In genomic region chr1:149927056-149927534, GRCh38 we compare ENCODE assay signal across 8 cellular contexts. TPM values are rescaled to one million over a fixed set of nuclear protein-coding genes. Genes with fewer than 3 reads are reported as not detected.
DNase-seq lines count a peak whose midpoint lies in the region; ATAC-seq and TF ChIP-seq lines count a peak whose summit lies in the region.

No MANE protein-coding gene starts in this region.

- 1% methylated on average over 9 of the region's 9 CpGs for WGBS in GM23248 (ENCODE audit: low coverage in 1 of 2, low lambda C conversion rate in 2 of 2, missing lambda C conversion rate in 2 of 2), 2 experiments

- H3K9me3 ChIP-seq in GM23248 (ENCODE audit: low read depth), result no peaks in the 10 kb centered on the region

- peak overlapping the region; percentile 81 for H2AFZ ChIP-seq in GM23248

- peaks cover 35% of the 10 kb centered on the region for H3K79me2 ChIP-seq in GM23248 (ENCODE audit: insufficient read depth)

- peak overlapping the region; percentile 90 for H3K27ac ChIP-seq in GM23248

- H3K4me1 ChIP-seq in GM23248 (ENCODE audit: insufficient read depth), result peaks cover 39% of the 10 kb centered on the region

- H3K9me2 ChIP-seq in GM23248 (ENCODE audit: insufficient read depth), result no peaks in the 10 kb centered on the region

- in situ Hi-C loops in GM23248 (cut with MboI), result no loop called here

- H3K4me2 ChIP-seq in GM23248 (ENCODE audit: unreplicated experiment), result peak overlapping the region; percentile 90

- H4K20me1 ChIP-seq in GM23248 (ENCODE audit: insufficient read depth), result no peaks in the 10 kb centered on the region

- H3F3A ChIP-seq in GM23248 (ENCODE audit: insufficient read depth), result peaks cover 30% of the 10 kb centered on the region

- peak overlapping the region; percentile 91 for H3K9ac ChIP-seq in GM23248

- H3K27me3 ChIP-seq in GM23248 (replicated peaks; ENCODE audit: insufficient read depth), result no peaks in the 10 kb centered on the region

- peak; percentile 43 for DNase-seq in GM23248
- no peak for DNase-seq in fibroblast of villous mesenchyme (ENCODE audit: low read depth)
- DNase-seq in skeletal muscle cell (ENCODE audit: low read depth), result no peak
- DNase-seq in NCI-H2196 (lab: John Stamatoyannopoulos, UW; ENCODE audit: unreplicated experiment), result no peak

- no peak for TF ChIP-seq CTCF in fibroblast of villous mesenchyme (IDR thresholded peaks at IDR 0.05; ENCODE audit: insufficient read depth, low read depth, low read length)

- ATAC-seq in SK-N-SH treated with all-trans-retinoic acid at 6 μM for 48 hours (peak; percentile 3), GM19467 (IDR thresholded peaks at IDR 0.05; ENCODE audit: unreplicated experiment) (no peak), GM21447 (IDR thresholded peaks at IDR 0.05; ENCODE audit: unreplicated experiment) (no peak), GM19455 (IDR thresholded peaks at IDR 0.05; ENCODE audit: unreplicated experiment) (no peak)

- H3K4me3 ChIP-seq in GM23248, result peak overlapping the region; percentile 95
- peak overlapping the region; percentile 99 for H3K4me3 ChIP-seq in fibroblast of villous mesenchyme (ENCODE audit: low read depth, low read length)
- peak overlapping the region; percentile 70 for H3K4me3 ChIP-seq in skeletal muscle cell (ENCODE audit: low read depth, low read length)

- peaks cover 37% of the 10 kb centered on the region for H3K36me3 ChIP-seq in GM23248 (ENCODE audit: low read depth)

TF ChIP-seq in SK-N-SH treated with all-trans-retinoic acid at 6 μM for 48 hours, 23 proteins besides CTCF, POLR2A, EP300 and RAD21:
- TF ChIP-seq TSHZ2 (CRISPR knock-in tag; IDR thresholded peaks at IDR 0.05) (no peak), ZC3H10 (CRISPR knock-in tag; IDR thresholded peaks at IDR 0.05) (no peak), ZNF565 (CRISPR knock-in tag; conservative IDR thresholded peaks at IDR 0.05; ENCODE audit: low read depth) (no peak), GLIS3 (CRISPR knock-in tag; IDR thresholded peaks at IDR 0.05) (no peak), ARNTL (CRISPR knock-in tag; IDR thresholded peaks at IDR 0.05; ENCODE audit: borderline replicate concordance, low read depth) (no peak), TOX (CRISPR knock-in tag; IDR thresholded peaks at IDR 0.05; ENCODE audit: borderline replicate concordance) (no peak), SNAI2 (CRISPR knock-in tag; IDR thresholded peaks at IDR 0.05) (no peak), CREB5 (CRISPR knock-in tag; IDR thresholded peaks at IDR 0.05; ENCODE audit: low read depth) (no peak), ZFP30 (CRISPR knock-in tag; IDR thresholded peaks at IDR 0.05) (no peak), CSRNP3 (CRISPR knock-in tag; IDR thresholded peaks at IDR 0.05) (no peak), CSDC2 (CRISPR knock-in tag; IDR thresholded peaks at IDR 0.05) (no peak)

RNA-seq across cellular contexts. Expression of gene SF3B4, which starts 0.5 kb away (rescaled TPM):
- total RNA-seq in GM23248 (2014; rRNA removed; shearing (Covaris generic)), result 12.3 and 17.5 TPM in 2 replicates
- polyA plus RNA-seq in GM23248 (2016; fragmentation: Nextera tagmentation; extraction: Ambion mirVana), result 98.0 and 106 TPM in 2 replicates
- total RNA-seq in fibroblast of villous mesenchyme, result 13.5 and 16.4 TPM in 2 replicates

RNA-seq across cellular contexts. Expression of gene SV2A, which starts 9.5 kb away (rescaled TPM):
- total RNA-seq in GM23248 (2014; rRNA removed; shearing (Covaris generic)), result 0.51 and 1.1 TPM in 2 replicates
- polyA plus RNA-seq in GM23248 (2016; fragmentation: Nextera tagmentation; extraction: Ambion mirVana), result 0.36 and 0.60 TPM in 2 replicates
- 19.4 and 25.8 TPM in 2 replicates for total RNA-seq in fibroblast of villous mesenchyme

RNA-seq across cellular contexts. Expression of gene MTMR11, which starts 9.6 kb away (rescaled TPM):
- 7.7 and 13.1 TPM in 2 replicates for total RNA-seq in GM23248 (2014; rRNA removed; shearing (Covaris generic))
- 11.9 and 12.4 TPM in 2 replicates for polyA plus RNA-seq in GM23248 (2016; fragmentation: Nextera tagmentation; extraction: Ambion mirVana)
- total RNA-seq in fibroblast of villous mesenchyme, result 7.8 and 8.4 TPM in 2 replicates

RNA-seq across cellular contexts. Expression of gene BOLA1, which starts 27.7 kb away (rescaled TPM):
- 12.3 and 16.4 TPM in 2 replicates for total RNA-seq in GM23248 (2014; rRNA removed; shearing (Covaris generic))
- 18.6 and 20.1 TPM in 2 replicates for polyA plus RNA-seq in GM23248 (2016; fragmentation: Nextera tagmentation; extraction: Ambion mirVana)
- total RNA-seq in fibroblast of villous mesenchyme, result 6.5 and 9.0 TPM in 2 replicates
